8 cellular contexts compared by ENCODE assay signal in the genomic region with DNA sequence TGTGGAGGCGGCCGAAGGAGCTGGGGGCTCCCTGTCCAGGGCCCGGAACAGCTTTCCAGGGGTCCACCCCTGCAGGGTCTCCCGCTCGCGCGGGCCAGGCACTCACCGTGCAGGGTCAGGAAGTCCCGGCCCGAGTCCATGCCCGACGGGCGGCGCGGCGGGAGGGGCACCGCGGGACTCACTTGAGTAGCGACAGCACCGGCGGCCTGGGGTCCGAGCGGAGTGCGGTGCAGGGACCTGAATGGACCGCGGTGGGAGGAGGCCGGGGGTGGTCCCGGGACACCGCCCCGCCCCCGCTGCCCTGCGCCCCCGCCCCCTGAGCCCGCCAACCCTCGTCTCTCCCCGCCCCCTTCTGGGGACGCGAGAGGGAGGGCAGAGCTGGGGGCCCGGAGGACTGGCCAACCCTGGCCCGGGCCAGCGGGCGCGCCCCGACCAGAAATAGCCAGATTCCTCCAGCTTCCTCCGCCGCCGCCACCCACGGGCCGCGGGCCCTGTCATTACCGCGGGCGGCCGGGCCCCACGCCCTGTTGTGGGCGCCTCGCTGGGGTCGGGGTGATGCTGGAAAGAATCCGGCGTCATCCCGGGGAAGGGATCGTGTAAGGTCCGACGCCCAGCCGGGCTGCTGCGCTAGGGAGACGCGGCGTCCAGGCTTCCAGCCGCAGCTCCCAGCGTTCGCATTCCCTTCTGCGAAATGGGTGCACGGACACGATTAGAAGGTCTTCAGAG. TPM values are rescaled to one million over a fixed set of nuclear protein-coding genes. Genes with fewer than 3 reads are reported as not detected.
DNase-seq lines count a peak whose midpoint lies in the region; ATAC-seq, FAIRE-seq and TF ChIP-seq lines count a peak whose summit lies in the region.

A gene (minus strand): TSS at position 243 of the 726 bp plus-strand sequence. CDS start 103 bp downstream, at position 140.

- WGBS in A549 (ENCODE audit: missing lambda C conversion rate): 53% methylated on average over 30 of the region's 75 CpGs

- peak within 1 kb of the TSS; percentile 78 to 91 (median 87) for H3K4me3 Mint-ChIP-seq in nephron

- peak within 1 kb of the TSS; percentile 43 for H3K4me3 ChIP-seq in A549

- H3K27ac Mint-ChIP-seq in activated naive CD4-positive, alpha-beta T cell treated with anti-CD3 and anti-CD28 coated beads, Interleukin-2, amount 50 U/mL, for 72 hours: peak within 1 kb of the TSS in 1 of 2 donors; percentile 18
- peak within 1 kb of the TSS in 1 of 3 experiments; percentile 11 for H3K27ac Mint-ChIP-seq in nephron

- POLR2A ChIA-PET in A549 (lab: Yijun Ruan, JAX): interaction anchor here (1.0 kb wide), 1 partner anchor 108 kb away, joined by 5 read pairs; a partner anchor contains a TSS

- H3K27ac ChIP-seq in A549: peak within 1 kb of the TSS; percentile 68 to 88

- no peaks in the 10 kb centered on the region for H3K36me3 Mint-ChIP-seq in activated naive CD4-positive, alpha-beta T cell treated with anti-CD3 and anti-CD28 coated beads, Interleukin-2, amount 50 U/mL, for 72 hours
- no peaks in the 10 kb centered on the region for H3K36me3 Mint-ChIP-seq in nephron (ENCODE audit: low read depth)

- H3K4me1 Mint-ChIP-seq in nephron: peaks cover 20% of the 10 kb centered on the region

- peaks cover 33% of the 10 kb centered on the region for H3K4me1 ChIP-seq in A549

- peak; percentile 28 to 36 for DNase-seq in A549 (ENCODE audit: low read depth in 1 of 2, low spot score in 1 of 2)
- DNase-seq in HuH-7 (ENCODE audit: low spot score): peak; percentile 75
- peak in 1 of 2 donors; percentile 55 for DNase-seq in activated naive CD4-positive, alpha-beta T cell treated with anti-CD3 and anti-CD28 coated beads, Interleukin-2, amount 50 U/mL, for 72 hours (ENCODE audit: low spot score in 2 of 2)
- peak; percentile 44 for DNase-seq in germinal center (ENCODE audit: low spot score)

- no peaks in the 10 kb centered on the region for H3K9me3 Mint-ChIP-seq in activated naive CD4-positive, alpha-beta T cell treated with anti-CD3 and anti-CD28 coated beads, Interleukin-2, amount 50 U/mL, for 72 hours
- no peaks in the 10 kb centered on the region for H3K9me3 Mint-ChIP-seq in nephron

- FAIRE-seq in A549 (lab: Jason Lieb, UNC): no peak

- ATAC-seq in A549: peak in 1 of 2 experiments; percentile 12; a peak in 3 of 6 replicates
- no peak for ATAC-seq in activated naive CD4-positive, alpha-beta T cell treated with anti-CD3 and anti-CD28 coated beads, Interleukin-2, amount 50 U/mL, for 72 hours
- no peak for ATAC-seq in GM18858 (IDR thresholded peaks at IDR 0.05; ENCODE audit: unreplicated experiment)
- ATAC-seq in GM19023 (IDR thresholded peaks at IDR 0.05; ENCODE audit: unreplicated experiment): no peak
- ATAC-seq in GM19452 (IDR thresholded peaks at IDR 0.05; ENCODE audit: unreplicated experiment): no peak

- CTCF ChIA-PET in A549 (lab: Yijun Ruan, JAX): interaction anchor here (1.0 to 1.2 kb wide), 2 partner anchors 11 to 269 kb away, joined by 3 to 4 read pairs; no protein-coding TSS in a partner anchor

- H3K27me3 Mint-ChIP-seq in nephron (ENCODE audit: low read depth): peaks cover 35% of the 10 kb centered on the region

- TF ChIP-seq EP300 in A549 (IDR thresholded peaks at IDR 0.05): no peak

- no peak for TF ChIP-seq RAD21 in A549 (conservative IDR thresholded peaks at IDR 0.05 in 1 of 2, IDR thresholded peaks at IDR 0.05 in 1 of 2)

- TF ChIP-seq POLR2A in A549 (IDR thresholded peaks at IDR 0.05; ENCODE audit: low read length): no peak

- H3K9me3 ChIP-seq in A549: no peaks in the 10 kb centered on the region

- TF ChIP-seq CTCF in A549 (IDR thresholded peaks at IDR 0.05): no peak
- TF ChIP-seq CTCF in nephron (IDR thresholded peaks at IDR 0.05; ENCODE audit: unreplicated experiment in 3 of 3): no peak

- peak within 1 kb of the TSS; percentile 80 for H3K4me2 ChIP-seq in A549

TF ChIP-seq in A549, 52 proteins besides CTCF, POLR2A, EP300 and RAD21:
- TF ChIP-seq, protein P1, sequence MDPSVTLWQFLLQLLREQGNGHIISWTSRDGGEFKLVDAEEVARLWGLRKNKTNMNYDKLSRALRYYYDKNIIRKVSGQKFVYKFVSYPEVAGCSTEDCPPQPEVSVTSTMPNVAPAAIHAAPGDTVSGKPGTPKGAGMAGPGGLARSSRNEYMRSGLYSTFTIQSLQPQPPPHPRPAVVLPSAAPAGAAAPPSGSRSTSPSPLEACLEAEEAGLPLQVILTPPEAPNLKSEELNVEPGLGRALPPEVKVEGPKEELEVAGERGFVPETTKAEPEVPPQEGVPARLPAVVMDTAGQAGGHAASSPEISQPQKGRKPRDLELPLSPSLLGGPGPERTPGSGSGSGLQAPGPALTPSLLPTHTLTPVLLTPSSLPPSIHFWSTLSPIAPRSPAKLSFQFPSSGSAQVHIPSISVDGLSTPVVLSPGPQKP (IDR thresholded peaks at IDR 0.05; ENCODE audit: low read depth, low read length): no peak
- TF ChIP-seq, protein P2, sequence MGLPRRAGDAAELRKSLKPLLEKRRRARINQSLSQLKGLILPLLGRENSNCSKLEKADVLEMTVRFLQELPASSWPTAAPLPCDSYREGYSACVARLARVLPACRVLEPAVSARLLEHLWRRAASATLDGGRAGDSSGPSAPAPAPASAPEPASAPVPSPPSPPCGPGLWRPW (IDR thresholded peaks at IDR 0.05): no peak
- TF ChIP-seq, protein P3, sequence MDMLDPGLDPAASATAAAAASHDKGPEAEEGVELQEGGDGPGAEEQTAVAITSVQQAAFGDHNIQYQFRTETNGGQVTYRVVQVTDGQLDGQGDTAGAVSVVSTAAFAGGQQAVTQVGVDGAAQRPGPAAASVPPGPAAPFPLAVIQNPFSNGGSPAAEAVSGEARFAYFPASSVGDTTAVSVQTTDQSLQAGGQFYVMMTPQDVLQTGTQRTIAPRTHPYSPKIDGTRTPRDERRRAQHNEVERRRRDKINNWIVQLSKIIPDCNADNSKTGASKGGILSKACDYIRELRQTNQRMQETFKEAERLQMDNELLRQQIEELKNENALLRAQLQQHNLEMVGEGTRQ (IDR thresholded peaks at IDR 0.05): no peak
- TF ChIP-seq, protein P4, sequence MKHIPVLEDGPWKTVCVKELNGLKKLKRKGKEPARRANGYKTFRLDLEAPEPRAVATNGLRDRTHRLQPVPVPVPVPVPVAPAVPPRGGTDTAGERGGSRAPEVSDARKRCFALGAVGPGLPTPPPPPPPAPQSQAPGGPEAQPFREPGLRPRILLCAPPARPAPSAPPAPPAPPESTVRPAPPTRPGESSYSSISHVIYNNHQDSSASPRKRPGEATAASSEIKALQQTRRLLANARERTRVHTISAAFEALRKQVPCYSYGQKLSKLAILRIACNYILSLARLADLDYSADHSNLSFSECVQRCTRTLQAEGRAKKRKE (CRISPR knock-in tag; IDR thresholded peaks at IDR 0.05; ENCODE audit: low read depth): no peak
- TF ChIP-seq CHD2 (IDR thresholded peaks at IDR 0.05; ENCODE audit: low read length, partially characterized antibody) (no peak), HDAC2 (IDR thresholded peaks at IDR 0.05) (no peak), ZC3H11A (IDR thresholded peaks at IDR 0.05) (no peak), HOXB5 (CRISPR knock-in tag; IDR thresholded peaks at IDR 0.05) (no peak), MAZ (IDR thresholded peaks at IDR 0.05; ENCODE audit: borderline replicate concordance, low read depth, low read length) (no peak), CBX2 (IDR thresholded peaks at IDR 0.05; ENCODE audit: borderline replicate concordance, low read depth) (no peak)
- TF ChIP-seq, protein P5, sequence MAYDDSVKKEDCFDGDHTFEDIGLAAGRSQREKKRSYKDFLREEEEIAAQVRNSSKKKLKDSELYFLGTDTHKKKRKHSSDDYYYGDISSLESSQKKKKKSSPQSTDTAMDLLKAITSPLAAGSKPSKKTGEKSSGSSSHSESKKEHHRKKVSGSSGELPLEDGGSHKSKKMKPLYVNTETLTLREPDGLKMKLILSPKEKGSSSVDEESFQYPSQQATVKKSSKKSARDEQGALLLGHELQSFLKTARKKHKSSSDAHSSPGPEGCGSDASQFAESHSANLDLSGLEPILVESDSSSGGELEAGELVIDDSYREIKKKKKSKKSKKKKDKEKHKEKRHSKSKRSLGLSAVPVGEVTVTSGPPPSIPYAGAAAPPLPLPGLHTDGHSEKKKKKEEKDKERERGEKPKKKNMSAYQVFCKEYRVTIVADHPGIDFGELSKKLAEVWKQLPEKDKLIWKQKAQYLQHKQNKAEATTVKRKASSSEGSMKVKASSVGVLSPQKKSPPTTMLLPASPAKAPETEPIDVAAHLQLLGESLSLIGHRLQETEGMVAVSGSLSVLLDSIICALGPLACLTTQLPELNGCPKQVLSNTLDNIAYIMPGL (CRISPR knock-in tag; IDR thresholded peaks at IDR 0.05; ENCODE audit: borderline replicate concordance): no peak
- TF ChIP-seq, protein P6, sequence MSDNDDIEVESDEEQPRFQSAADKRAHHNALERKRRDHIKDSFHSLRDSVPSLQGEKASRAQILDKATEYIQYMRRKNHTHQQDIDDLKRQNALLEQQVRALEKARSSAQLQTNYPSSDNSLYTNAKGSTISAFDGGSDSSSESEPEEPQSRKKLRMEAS (IDR thresholded peaks at IDR 0.05): no peak

RNA-seq across cellular contexts. Expression of the gene that starts here (rescaled TPM):
- 4.8 and 6.0 TPM in 2 replicates for polyA plus RNA-seq in A549 (2011; rRNA removed)
- 3.5 and 3.8 TPM in 2 replicates for polyA plus RNA-seq in A549 (2012; cell fraction: cytosol; rRNA removed)
- polyA plus RNA-seq in A549 (2012; cell fraction: nucleus; rRNA removed): 14.1 TPM in 2 replicates
- polyA plus RNA-seq in A549 (2017; fragmentation: RNase III; extraction: RNeasy Plus Mini Kit Qiagen cat#74134 plus additional on column Dnase treatment): 3.7 to 5.3 TPM (median 3.9 TPM) in 3 replicates
- 8.1 and 11.0 TPM in 2 replicates for polyA minus RNA-seq in A549 (2011; rRNA and poly(A)+ RNA removed)
- 10 to 100 TPM; 10.0 to 18.5 TPM for total RNA-seq in activated naive CD4-positive, alpha-beta T cell treated with anti-CD3 and anti-CD28 coated beads, Interleukin-2, amount 50 U/mL, for 72 hours
